In genomic region chr1:168360151-168360550, GRCh38 we compare ENCODE assay signal across 14 cellular contexts.
DNase-seq lines count a peak whose midpoint lies in the region; ATAC-seq and TF ChIP-seq lines count a peak whose summit lies in the region.
"Had no signal": no experiment of that assay in that cellular context is flagged by ENCODE, and none has a peak within 500 bp of the region (broad histone marks: within the 10 kb centered on the region; RNA-seq: fewer than 3 reads in every experiment).

No MANE protein-coding gene starts in this region.

- H3K4me1 Mint-ChIP-seq in activated CD4-positive, alpha-beta T cell treated with anti-CD3 and anti-CD28 coated beads, Interleukin-2, amount 10 ng/mL, durations not matched to agents 24 days and 14 days = peaks cover 29% of the 10 kb centered on the region
- peaks cover 43% of the 10 kb centered on the region for H3K4me1 Mint-ChIP-seq in central memory CD8-positive, alpha-beta T cell

- no peaks in the 10 kb centered on the region for H3K36me3 ChIP-seq in rectal smooth muscle tissue (ENCODE audit: control insufficient read depth, insufficient read depth, low read length)
- no peaks in the 10 kb centered on the region for H3K36me3 ChIP-seq in psoas muscle (ENCODE audit: insufficient read depth in 1 of 2, low read depth in 1 of 2)
- H3K36me3 ChIP-seq: WERI-Rb-1 had no signal

- peaks cover 1% of the 10 kb centered on the region for H3K36me3 Mint-ChIP-seq in activated CD4-positive, alpha-beta T cell treated with anti-CD3 and anti-CD28 coated beads, Interleukin-2, amount 10 ng/mL, durations not matched to agents 24 days and 14 days (ENCODE audit: low read depth)
- no peaks in the 10 kb centered on the region for H3K36me3 Mint-ChIP-seq in central memory CD8-positive, alpha-beta T cell (ENCODE audit: insufficient read depth)

- no peaks in the 10 kb centered on the region for H3K27me3 ChIP-seq in rectal smooth muscle tissue (ENCODE audit: control insufficient read depth, insufficient read depth, low read length)
- H3K27me3 ChIP-seq in psoas muscle (ENCODE audit: insufficient read depth in 3 of 3, low read length in 2 of 3) = no peaks in the 10 kb centered on the region

- intact Hi-C loops in activated CD4-positive, alpha-beta T cell treated with anti-CD3 and anti-CD28 coated beads, Interleukin-2, amount 10 ng/mL, durations not matched to agents 24 days and 14 days (cut with micrococcal nuclease) = loop anchor here (2.0 to 5.0 kb wide), 5 partner anchors 13 to 162 kb away; no protein-coding TSS in a partner anchor
- intact Hi-C loops in psoas muscle (cut with DNase I) = no loop called here

- peak overlapping the region; percentile 46 for H3K27ac Mint-ChIP-seq in activated CD4-positive, alpha-beta T cell treated with anti-CD3 and anti-CD28 coated beads, Interleukin-2, amount 10 ng/mL, durations not matched to agents 24 days and 14 days
- peak overlapping the region; percentile 92 for H3K27ac Mint-ChIP-seq in central memory CD8-positive, alpha-beta T cell (ENCODE audit: low read depth)

- peak overlapping the region; percentile 3 for H3K4me3 Mint-ChIP-seq in activated CD4-positive, alpha-beta T cell treated with anti-CD3 and anti-CD28 coated beads, Interleukin-2, amount 10 ng/mL, durations not matched to agents 24 days and 14 days
- peak overlapping the region; percentile 40 for H3K4me3 Mint-ChIP-seq in central memory CD8-positive, alpha-beta T cell

- peaks cover 7% of the 10 kb centered on the region for H3K4me1 ChIP-seq in rectal smooth muscle tissue (ENCODE audit: control insufficient read depth, insufficient read depth, low read length)
- H3K4me1 ChIP-seq in psoas muscle = no peaks in the 10 kb centered on the region
- H3K4me1 ChIP-seq: A549 had no signal

- no peak for ATAC-seq in central memory CD8-positive, alpha-beta T cell (replicated peaks; ENCODE audit: extremely low read depth, poor library complexity, severe bottlenecking)
- no peak for ATAC-seq in psoas muscle
- ATAC-seq: A549 had no signal

- no peak overlapping the region for H3K9ac ChIP-seq in rectal smooth muscle tissue (ENCODE audit: low read length)

- H3K4me3 ChIP-seq in rectal smooth muscle tissue (ENCODE audit: low read length) = peak overlapping the region; percentile 8
- H3K4me3 ChIP-seq in psoas muscle = no peak overlapping the region
- H3K4me3 ChIP-seq: A549 had no signal

- no peak for TF ChIP-seq CTCF in psoas muscle (IDR thresholded peaks at IDR 0.05)

- H3K27ac ChIP-seq in rectal smooth muscle tissue (ENCODE audit: low read depth, low read length) = no peak overlapping the region
- H3K27ac ChIP-seq in psoas muscle = no peak overlapping the region
- H3K27ac ChIP-seq: A549, WERI-Rb-1 had no signal

- WGBS in psoas muscle, 3 donors = 64 to 77% (median 69%) methylated on average over 3 of the region's 3 CpGs

- peaks cover 11% of the 10 kb centered on the region for H3K9me3 Mint-ChIP-seq in activated CD4-positive, alpha-beta T cell treated with anti-CD3 and anti-CD28 coated beads, Interleukin-2, amount 10 ng/mL, durations not matched to agents 24 days and 14 days
- no peaks in the 10 kb centered on the region for H3K9me3 Mint-ChIP-seq in central memory CD8-positive, alpha-beta T cell

- H3K27me3 Mint-ChIP-seq in activated CD4-positive, alpha-beta T cell treated with anti-CD3 and anti-CD28 coated beads, Interleukin-2, amount 10 ng/mL, durations not matched to agents 24 days and 14 days = peaks cover 12% of the 10 kb centered on the region
- no peaks in the 10 kb centered on the region for H3K27me3 Mint-ChIP-seq in central memory CD8-positive, alpha-beta T cell

- H3K9me3 ChIP-seq in psoas muscle = no peaks in the 10 kb centered on the region
- H3K9me3 ChIP-seq: A549 had no signal

- DNase-seq in activated CD4-positive, alpha-beta T cell treated with anti-CD3 and anti-CD28 coated beads, Interleukin-2, amount 10 ng/mL, durations not matched to agents 24 days and 14 days = peak; percentile 75
- no peak for DNase-seq in activated CD4-positive, alpha-beta T cell treated with anti-CD3 and anti-CD28 coated beads, Interleukin-2, amount 50 U/mL, for 4 hours
- peak; percentile 13 for DNase-seq in LHCN-M2 (ENCODE audit: low read depth)
- no peak for DNase-seq in central memory CD8-positive, alpha-beta T cell (ENCODE audit: low spot score in 2 of 2)
- no peak for DNase-seq in T-helper 9 cell
- no peak for DNase-seq in psoas muscle
- DNase-seq in Kasumi-1 (lab: John Stamatoyannopoulos, UW) = no peak
- DNase-seq: DMS53, MM.1S, NCI-H526 treated with DMSO at 0.1 percent for 48 hours, SHP77 treated with DMSO at 0.1 percent for 48 hours, WERI-Rb-1 had no signal

Comparison
In these comparisons a context has a peak if more than half of its experiments do, and no peak if none do; other contexts are left out.
1. DNase-seq: peak in activated CD4-positive, alpha-beta T cell treated with anti-CD3 and anti-CD28 coated beads, Interleukin-2, amount 10 ng/mL, durations not matched to agents 24 days and 14 days (single experiment) and LHCN-M2 (single experiment); none in activated CD4-positive, alpha-beta T cell treated with anti-CD3 and anti-CD28 coated beads, Interleukin-2, amount 50 U/mL, for 4 hours (0 of 2), central memory CD8-positive, alpha-beta T cell (0 of 2), T-helper 9 cell (single experiment), psoas muscle (0 of 2) and Kasumi-1 (0 of 2).